14 cellular contexts compared by ENCODE assay signal in the genomic region with DNA sequence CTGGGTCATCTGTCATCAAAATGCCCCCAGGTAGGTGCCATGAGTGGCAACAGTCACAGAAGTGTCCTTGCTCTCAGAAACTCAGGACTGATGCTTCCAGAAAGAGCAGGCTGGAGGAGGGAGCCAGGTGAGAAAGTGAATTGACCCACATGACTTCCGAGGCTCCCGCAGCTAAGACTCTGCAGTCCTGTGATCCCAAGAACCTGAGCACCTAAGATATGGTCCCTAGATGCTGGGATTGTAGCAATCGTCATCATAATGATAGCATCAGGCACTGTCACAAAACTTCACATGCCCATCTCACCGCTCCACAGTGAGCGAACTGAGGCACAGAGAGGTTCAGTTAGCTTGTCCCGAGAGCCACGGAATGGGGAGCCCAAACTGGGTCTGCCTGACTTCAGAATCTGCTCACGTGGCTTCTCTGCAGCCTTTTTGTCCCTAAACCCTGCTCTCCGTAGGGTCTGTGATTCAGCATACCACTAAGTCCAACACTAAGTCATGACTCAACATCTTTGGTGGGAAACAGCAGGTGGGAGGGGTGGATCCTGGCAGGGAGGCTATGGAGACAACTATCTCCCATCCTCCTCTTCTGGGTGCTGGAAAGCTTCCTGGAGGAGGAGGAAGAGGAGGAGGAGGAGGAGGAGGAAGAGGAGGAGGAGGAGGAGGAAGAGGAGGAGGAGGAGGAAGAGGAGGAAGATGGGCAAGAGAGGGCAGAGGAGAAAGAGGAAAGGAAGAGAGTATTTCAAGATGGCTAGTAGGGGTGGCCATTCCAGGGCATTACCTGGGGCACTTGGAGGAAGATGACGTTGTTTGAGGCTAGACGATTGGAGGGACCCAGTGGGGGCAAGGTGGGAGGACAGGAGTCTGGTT. TPM values are rescaled to one million over a fixed set of nuclear protein-coding genes. Genes with fewer than 3 reads are reported as not detected.
DNase-seq lines count a peak whose midpoint lies in the region; ATAC-seq, FAIRE-seq and TF ChIP-seq lines count a peak whose summit lies in the region.
"Had no signal": no experiment of that assay in that cellular context is flagged by ENCODE, and none has a peak within 500 bp of the region (broad histone marks: within the 10 kb centered on the region; RNA-seq: fewer than 3 reads in every experiment).

No MANE protein-coding gene starts in this region.

- H3K27ac Mint-ChIP-seq in activated naive CD4-positive, alpha-beta T cell treated with anti-CD3 and anti-CD28 coated beads, Interleukin-2, amount 10 ng/mL, durations not matched to agents 7 days and 5 days, result no peak overlapping the region
- H3K27ac Mint-ChIP-seq: activated CD4-positive, alpha-beta memory T cell treated with anti-CD3 and anti-CD28 coated beads, Interleukin-2, amount 10 ng/mL, durations not matched to agents 7 days and 5 days; B cell; progenitor cell of endocrine pancreas had no signal

- H3K27me3 Mint-ChIP-seq in activated naive CD4-positive, alpha-beta T cell treated with anti-CD3 and anti-CD28 coated beads, Interleukin-2, amount 10 ng/mL, durations not matched to agents 7 days and 5 days, result peaks cover 95% of the 10 kb centered on the region

- 81 to 86% methylated on average over 11 of the region's 11 CpGs for WGBS in sigmoid colon, 2 donors

- DNase-seq in A172 (ENCODE audit: low spot score) (peak; percentile 96), H54 (ENCODE audit: insufficient read length, low spot score) (peak; percentile 98), SJCRH30 (peak; percentile 60 to 62), foreskin keratinocyte (peak; percentile 15 to 42), sigmoid colon (no peak)
- no peak for DNase-seq in activated naive CD4-positive, alpha-beta T cell treated with anti-CD3 and anti-CD28 coated beads, Interleukin-2, amount 10 ng/mL, durations not matched to agents 7 days and 5 days
- DNase-seq: activated CD4-positive, alpha-beta memory T cell treated with anti-CD3 and anti-CD28 coated beads, Interleukin-2, amount 10 ng/mL, durations not matched to agents 7 days and 5 days; activated effector memory CD4-positive, alpha-beta T cell treated with anti-CD3 and anti-CD28 coated beads, Interleukin-2, amount 50 U/mL, for 16 hours; central memory CD4-positive, alpha-beta T cell; midbrain had no signal

- peak overlapping the region; percentile 70 for H3K27ac ChIP-seq in SJCRH30
- no peak overlapping the region for H3K27ac ChIP-seq in foreskin keratinocyte
- H3K27ac ChIP-seq in sigmoid colon, result no peak overlapping the region

- no peak overlapping the region for H3K4me3 ChIP-seq in SJCRH30
- no peak overlapping the region for H3K4me3 ChIP-seq in sigmoid colon

- ATAC-seq in foreskin keratinocyte, result peak; percentile 42
- ATAC-seq in GM19035 (IDR thresholded peaks at IDR 0.05; ENCODE audit: unreplicated experiment), result no peak
- ATAC-seq in GM18505 (IDR thresholded peaks at IDR 0.05; ENCODE audit: unreplicated experiment), result no peak

- H3K27me3 ChIP-seq in SJCRH30 (no peaks in the 10 kb centered on the region), foreskin keratinocyte (peaks cover 87% of the 10 kb centered on the region), sigmoid colon (peaks cover 18 to 84% (median 45%) of the 10 kb centered on the region in 3 donors)

- intact Hi-C loops in sigmoid colon (cut with DNase I), result no loop called here

- TF ChIP-seq EP300 in sigmoid colon (IDR thresholded peaks at IDR 0.05), result no peak

- H3K9me3 ChIP-seq in SJCRH30 (replicated peaks) (no peaks in the 10 kb centered on the region), sigmoid colon (no peaks in the 10 kb centered on the region)

- H3K4me1 ChIP-seq in SJCRH30 (peaks cover 33% of the 10 kb centered on the region), foreskin keratinocyte (no peaks in the 10 kb centered on the region), sigmoid colon (peaks cover 0 to 8% (median 6%) of the 10 kb centered on the region in 4 donors)

- no peak overlapping the region for H3K4me3 Mint-ChIP-seq in activated naive CD4-positive, alpha-beta T cell treated with anti-CD3 and anti-CD28 coated beads, Interleukin-2, amount 10 ng/mL, durations not matched to agents 7 days and 5 days
- H3K4me3 Mint-ChIP-seq: activated CD4-positive, alpha-beta memory T cell treated with anti-CD3 and anti-CD28 coated beads, Interleukin-2, amount 10 ng/mL, durations not matched to agents 7 days and 5 days; B cell had no signal

- H3K36me3 Mint-ChIP-seq in activated naive CD4-positive, alpha-beta T cell treated with anti-CD3 and anti-CD28 coated beads, Interleukin-2, amount 10 ng/mL, durations not matched to agents 7 days and 5 days, result no peaks in the 10 kb centered on the region

- CTCF ChIA-PET in activated naive CD4-positive, alpha-beta T cell treated with anti-CD3 and anti-CD28 coated beads, Interleukin-2, amount 10 ng/mL, durations not matched to agents 7 days and 5 days (lab: Charles Lee), result interaction anchor here (1.1 kb wide), 1 partner anchor 30 kb away, joined by 3 read pairs; no protein-coding TSS in a partner anchor

- TF ChIP-seq POLR2A in H54 (IDR thresholded peaks at IDR 0.05; ENCODE audit: low read depth, low read length) (no peak), GM18505 (IDR thresholded peaks at IDR 0.05; ENCODE audit: borderline replicate concordance, extremely low read depth, insufficient read depth, insufficient read length) (no peak), sigmoid colon (IDR thresholded peaks at IDR 0.05) (no peak)

- peak; percentile 77 for FAIRE-seq in H54 (lab: Jason Lieb, UNC)

- H3K9me3 Mint-ChIP-seq in activated naive CD4-positive, alpha-beta T cell treated with anti-CD3 and anti-CD28 coated beads, Interleukin-2, amount 10 ng/mL, durations not matched to agents 7 days and 5 days, result no peaks in the 10 kb centered on the region
- H3K9me3 Mint-ChIP-seq: activated CD4-positive, alpha-beta memory T cell treated with anti-CD3 and anti-CD28 coated beads, Interleukin-2, amount 10 ng/mL, durations not matched to agents 7 days and 5 days had no signal

- TF ChIP-seq CTCF in foreskin keratinocyte (conservative IDR thresholded peaks at IDR 0.05), result no peak
- no peak for TF ChIP-seq CTCF in sigmoid colon (IDR thresholded peaks at IDR 0.05)

- H3K36me3 ChIP-seq in SJCRH30 (no peaks in the 10 kb centered on the region), sigmoid colon (no peaks in the 10 kb centered on the region)

- peaks cover 7% of the 10 kb centered on the region for H3K4me1 Mint-ChIP-seq in activated naive CD4-positive, alpha-beta T cell treated with anti-CD3 and anti-CD28 coated beads, Interleukin-2, amount 10 ng/mL, durations not matched to agents 7 days and 5 days

RNA-seq across cellular contexts. Expression of gene DLX4, which starts 55.5 kb away (rescaled TPM):
- 1.7 and 2.5 TPM in 2 replicates for total RNA-seq in A172 (2014; rRNA removed; shearing (Covaris generic))
- 0.10 and 0.34 TPM in 2 replicates for total RNA-seq in SJCRH30 (2014; rRNA removed; shearing (Covaris generic))
- 0.14 TPM in 1 of 2 replicates, not detected in the other for total RNA-seq in foreskin keratinocyte
- polyA plus RNA-seq in foreskin keratinocyte, result 0.19 and 0.23 TPM in 2 replicates
- not detected for total RNA-seq in sigmoid colon
- polyA plus RNA-seq in sigmoid colon, result under 1 TPM in 1 of 3 donors, not detected in 2; 0.34 TPM

Comparison
In these comparisons a context has a peak if more than half of its experiments do, and no peak if none do; other contexts are left out.
1. DNase-seq: peak in A172 (single experiment), H54 (single experiment), SJCRH30 (2 of 2) and foreskin keratinocyte (2 of 2); none in sigmoid colon (single experiment) and activated naive CD4-positive, alpha-beta T cell treated with anti-CD3 and anti-CD28 coated beads, Interleukin-2, amount 10 ng/mL, durations not matched to agents 7 days and 5 days (single experiment).